ENCODE assay signal across 1 cellular context in the genomic region with DNA sequence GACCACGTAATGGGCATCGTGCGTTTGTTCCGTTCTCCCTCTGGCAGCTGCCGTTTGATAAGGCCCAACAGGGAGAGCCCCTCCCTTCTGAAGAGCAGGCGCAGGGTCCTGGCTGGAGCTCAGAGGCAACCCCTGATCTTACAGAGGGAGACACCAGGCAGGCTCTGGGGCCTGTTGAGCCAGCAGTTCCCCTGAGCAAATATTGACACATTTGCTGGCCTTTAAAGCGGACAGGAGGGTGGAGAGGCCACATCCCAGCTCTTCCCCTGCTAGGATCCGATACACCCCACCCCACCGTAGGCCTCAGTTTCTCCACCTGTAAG.
A peak's percentile ranks its signal among the peaks of the same experiment; 100 is the strongest.
TF ChIP-seq lines count a peak whose summit lies in the region.

No MANE protein-coding gene starts in this region.

TF ChIP-seq in K562, 482 proteins besides CTCF, POLR2A, EP300 and RAD21 (continued from another document and continues in another):
- TF ChIP-seq, protein P1, sequence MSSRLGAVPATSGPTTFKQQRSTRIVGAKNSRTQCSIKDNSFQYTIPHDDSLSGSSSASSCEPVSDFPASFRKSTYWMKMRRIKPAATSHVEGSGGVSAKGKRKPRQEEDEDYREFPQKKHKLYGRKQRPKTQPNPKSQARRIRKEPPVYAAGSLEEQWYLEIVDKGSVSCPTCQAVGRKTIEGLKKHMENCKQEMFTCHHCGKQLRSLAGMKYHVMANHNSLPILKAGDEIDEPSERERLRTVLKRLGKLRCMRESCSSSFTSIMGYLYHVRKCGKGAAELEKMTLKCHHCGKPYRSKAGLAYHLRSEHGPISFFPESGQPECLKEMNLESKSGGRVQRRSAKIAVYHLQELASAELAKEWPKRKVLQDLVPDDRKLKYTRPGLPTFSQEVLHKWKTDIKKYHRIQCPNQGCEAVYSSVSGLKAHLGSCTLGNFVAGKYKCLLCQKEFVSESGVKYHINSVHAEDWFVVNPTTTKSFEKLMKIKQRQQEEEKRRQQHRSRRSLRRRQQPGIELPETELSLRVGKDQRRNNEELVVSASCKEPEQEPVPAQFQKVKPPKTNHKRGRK (tag; IDR thresholded peaks at IDR 0.05): no peak
- no peak for TF ChIP-seq ZNF561 (CRISPR knock-in tag; conservative IDR thresholded peaks at IDR 0.05)
- TF ChIP-seq ZNF717 (CRISPR knock-in tag; IDR thresholded peaks at IDR 0.05): no peak
- no peak for TF ChIP-seq ZFP91 (CRISPR knock-in tag; IDR thresholded peaks at IDR 0.05)
- TF ChIP-seq ARID1B (IDR thresholded peaks at IDR 0.05): peak; percentile 29; the same call in 1 of the 2 replicates
- 0 out of 4 replicates have a peak, but pooled peaks of 1 of the 2 experiments have one; percentile 0 for TF ChIP-seq MAZ (CRISPR knock-in tag; conservative IDR thresholded peaks at IDR 0.05 in 1 of 2, IDR thresholded peaks at IDR 0.05 in 1 of 2)
- TF ChIP-seq, protein P2, sequence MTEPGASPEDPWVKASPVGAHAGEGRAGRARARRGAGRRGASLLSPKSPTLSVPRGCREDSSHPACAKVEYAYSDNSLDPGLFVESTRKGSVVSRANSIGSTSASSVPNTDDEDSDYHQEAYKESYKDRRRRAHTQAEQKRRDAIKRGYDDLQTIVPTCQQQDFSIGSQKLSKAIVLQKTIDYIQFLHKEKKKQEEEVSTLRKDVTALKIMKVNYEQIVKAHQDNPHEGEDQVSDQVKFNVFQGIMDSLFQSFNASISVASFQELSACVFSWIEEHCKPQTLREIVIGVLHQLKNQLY (CRISPR knock-in tag; conservative IDR thresholded peaks at IDR 0.05): no peak
- TF ChIP-seq ARID3B (CRISPR knock-in tag; IDR thresholded peaks at IDR 0.05; ENCODE audit: borderline replicate concordance): no peak
- TF ChIP-seq IFI16 (CRISPR knock-in tag; IDR thresholded peaks at IDR 0.05): no peak
- TF ChIP-seq NCOA6 (IDR thresholded peaks at IDR 0.05): no peak
- TF ChIP-seq ZNF764 (CRISPR knock-in tag; IDR thresholded peaks at IDR 0.05; ENCODE audit: low read depth): no peak
- no peak for TF ChIP-seq ZNF696 (CRISPR knock-in tag; conservative IDR thresholded peaks at IDR 0.05)
- TF ChIP-seq, protein P3, sequence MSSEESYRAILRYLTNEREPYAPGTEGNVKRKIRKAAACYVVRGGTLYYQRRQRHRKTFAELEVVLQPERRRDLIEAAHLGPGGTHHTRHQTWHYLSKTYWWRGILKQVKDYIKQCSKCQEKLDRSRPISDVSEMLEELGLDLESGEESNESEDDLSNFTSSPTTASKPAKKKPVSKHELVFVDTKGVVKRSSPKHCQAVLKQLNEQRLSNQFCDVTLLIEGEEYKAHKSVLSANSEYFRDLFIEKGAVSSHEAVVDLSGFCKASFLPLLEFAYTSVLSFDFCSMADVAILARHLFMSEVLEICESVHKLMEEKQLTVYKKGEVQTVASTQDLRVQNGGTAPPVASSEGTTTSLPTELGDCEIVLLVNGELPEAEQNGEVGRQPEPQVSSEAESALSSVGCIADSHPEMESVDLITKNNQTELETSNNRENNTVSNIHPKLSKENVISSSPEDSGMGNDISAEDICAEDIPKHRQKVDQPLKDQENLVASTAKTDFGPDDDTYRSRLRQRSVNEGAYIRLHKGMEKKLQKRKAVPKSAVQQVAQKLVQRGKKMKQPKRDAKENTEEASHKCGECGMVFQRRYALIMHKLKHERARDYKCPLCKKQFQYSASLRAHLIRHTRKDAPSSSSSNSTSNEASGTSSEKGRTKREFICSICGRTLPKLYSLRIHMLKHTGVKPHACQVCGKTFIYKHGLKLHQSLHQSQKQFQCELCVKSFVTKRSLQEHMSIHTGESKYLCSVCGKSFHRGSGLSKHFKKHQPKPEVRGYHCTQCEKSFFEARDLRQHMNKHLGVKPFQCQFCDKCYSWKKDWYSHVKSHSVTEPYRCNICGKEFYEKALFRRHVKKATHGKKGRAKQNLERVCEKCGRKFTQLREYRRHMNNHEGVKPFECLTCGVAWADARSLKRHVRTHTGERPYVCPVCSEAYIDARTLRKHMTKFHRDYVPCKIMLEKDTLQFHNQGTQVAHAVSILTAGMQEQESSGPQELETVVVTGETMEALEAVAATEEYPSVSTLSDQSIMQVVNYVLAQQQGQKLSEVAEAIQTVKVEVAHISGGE (CRISPR knock-in tag; IDR thresholded peaks at IDR 0.05): no peak
- TF ChIP-seq, protein P4, sequence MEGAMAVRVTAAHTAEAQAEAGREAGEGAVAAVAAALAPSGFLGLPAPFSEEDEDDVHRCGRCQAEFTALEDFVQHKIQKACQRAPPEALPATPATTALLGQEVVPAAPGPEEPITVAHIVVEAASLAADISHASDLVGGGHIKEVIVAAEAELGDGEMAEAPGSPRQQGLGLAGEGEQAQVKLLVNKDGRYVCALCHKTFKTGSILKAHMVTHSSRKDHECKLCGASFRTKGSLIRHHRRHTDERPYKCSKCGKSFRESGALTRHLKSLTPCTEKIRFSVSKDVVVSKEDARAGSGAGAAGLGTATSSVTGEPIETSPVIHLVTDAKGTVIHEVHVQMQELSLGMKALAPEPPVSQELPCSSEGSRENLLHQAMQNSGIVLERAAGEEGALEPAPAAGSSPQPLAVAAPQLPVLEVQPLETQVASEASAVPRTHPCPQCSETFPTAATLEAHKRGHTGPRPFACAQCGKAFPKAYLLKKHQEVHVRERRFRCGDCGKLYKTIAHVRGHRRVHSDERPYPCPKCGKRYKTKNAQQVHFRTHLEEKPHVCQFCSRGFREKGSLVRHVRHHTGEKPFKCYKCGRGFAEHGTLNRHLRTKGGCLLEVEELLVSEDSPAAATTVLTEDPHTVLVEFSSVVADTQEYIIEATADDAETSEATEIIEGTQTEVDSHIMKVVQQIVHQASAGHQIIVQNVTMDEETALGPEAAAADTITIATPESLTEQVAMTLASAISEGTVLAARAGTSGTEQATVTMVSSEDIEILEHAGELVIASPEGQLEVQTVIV (CRISPR knock-in tag; IDR thresholded peaks at IDR 0.05; ENCODE audit: borderline replicate concordance): no peak
- TF ChIP-seq, protein P5, sequence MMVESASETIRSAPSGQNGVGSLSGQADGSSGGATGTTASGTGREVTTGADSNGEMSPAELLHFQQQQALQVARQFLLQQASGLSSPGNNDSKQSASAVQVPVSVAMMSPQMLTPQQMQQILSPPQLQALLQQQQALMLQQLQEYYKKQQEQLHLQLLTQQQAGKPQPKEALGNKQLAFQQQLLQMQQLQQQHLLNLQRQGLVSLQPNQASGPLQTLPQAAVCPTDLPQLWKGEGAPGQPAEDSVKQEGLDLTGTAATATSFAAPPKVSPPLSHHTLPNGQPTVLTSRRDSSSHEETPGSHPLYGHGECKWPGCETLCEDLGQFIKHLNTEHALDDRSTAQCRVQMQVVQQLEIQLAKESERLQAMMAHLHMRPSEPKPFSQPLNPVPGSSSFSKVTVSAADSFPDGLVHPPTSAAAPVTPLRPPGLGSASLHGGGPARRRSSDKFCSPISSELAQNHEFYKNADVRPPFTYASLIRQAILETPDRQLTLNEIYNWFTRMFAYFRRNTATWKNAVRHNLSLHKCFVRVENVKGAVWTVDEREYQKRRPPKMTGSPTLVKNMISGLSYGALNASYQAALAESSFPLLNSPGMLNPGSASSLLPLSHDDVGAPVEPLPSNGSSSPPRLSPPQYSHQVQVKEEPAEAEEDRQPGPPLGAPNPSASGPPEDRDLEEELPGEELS (CRISPR knock-in tag; IDR thresholded peaks at IDR 0.05; ENCODE audit: borderline replicate concordance): no peak
- no peak for TF ChIP-seq ZBTB33 (CRISPR knock-in tag; IDR thresholded peaks at IDR 0.05)
- TF ChIP-seq ZNF41 (CRISPR knock-in tag; conservative IDR thresholded peaks at IDR 0.05): no peak
- TF ChIP-seq TFAM (CRISPR knock-in tag; conservative IDR thresholded peaks at IDR 0.05): no peak
- no peak for TF ChIP-seq ZBTB40 (IDR thresholded peaks at IDR 0.05)
- TF ChIP-seq ZBTB40 (CRISPR knock-in tag; IDR thresholded peaks at IDR 0.05): no peak
- TF ChIP-seq MYC (IDR thresholded peaks at IDR 0.05; ENCODE audit: low read depth, low read length): no peak
- TF ChIP-seq MYC (CRISPR knock-in tag; IDR thresholded peaks at IDR 0.05; ENCODE audit: borderline replicate concordance, low read depth): no peak
- TF ChIP-seq ZNF232 (CRISPR knock-in tag; IDR thresholded peaks at IDR 0.05): no peak
- no peak for TF ChIP-seq KLF1 (tag; IDR thresholded peaks at IDR 0.05)
- no peak for TF ChIP-seq SMAD2 (IDR thresholded peaks at IDR 0.05; ENCODE audit: low read depth, low read length)
- TF ChIP-seq E2F3 (CRISPR knock-in tag; IDR thresholded peaks at IDR 0.05): no peak
- TF ChIP-seq ZNF445 (CRISPR knock-in tag; IDR thresholded peaks at IDR 0.05; ENCODE audit: low read depth): no peak
- TF ChIP-seq HDAC2 (IDR thresholded peaks at IDR 0.05): peak; percentile 5; the same call in 1 of the 2 replicates
